Comparison of ENCODE assay signal across 8 cellular contexts in the genomic region with DNA sequence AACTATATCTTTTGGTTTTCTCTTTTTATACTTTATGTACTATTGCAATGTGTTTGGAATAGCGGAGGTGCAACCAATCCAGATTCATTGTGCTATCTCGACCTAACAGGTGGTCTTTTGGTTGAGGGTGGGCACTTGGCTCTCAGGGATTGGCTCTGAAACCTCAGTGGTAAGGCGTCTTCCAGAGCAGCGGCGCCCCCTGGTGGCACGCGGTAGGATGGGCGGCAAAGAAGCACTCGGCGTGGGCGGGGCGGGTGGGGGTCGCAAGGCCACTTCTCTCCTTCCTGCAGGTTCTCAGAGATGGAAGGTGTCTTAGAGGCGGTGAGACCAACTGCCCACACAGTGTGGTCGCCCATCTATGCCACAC. TPM values are rescaled to one million over a fixed set of nuclear protein-coding genes. Genes with fewer than 3 reads are reported as not detected.
DNase-seq lines count a peak whose midpoint lies in the region; ATAC-seq lines count a peak whose summit lies in the region.

No MANE protein-coding gene starts in this region.

- no peaks in the 10 kb centered on the region for H3K36me3 Mint-ChIP-seq in activated CD4-positive, alpha-beta memory T cell treated with anti-CD3 and anti-CD28 coated beads, Interleukin-2, amount 10 ng/mL, durations not matched to agents 7 days and 5 days (ENCODE audit: low read depth)

- DNase-seq in NCI-H510A treated with DMSO at 0.1 percent for 48 hours (lab: John Stamatoyannopoulos, UW) (peak; percentile 29), NCI-H510A (lab: John Stamatoyannopoulos, UW) (no peak), NCI-H446 (lab: John Stamatoyannopoulos, UW) (peak; percentile 35 to 70), mesendoderm (peak; percentile 72)
- peak; percentile 77 for DNase-seq in activated CD4-positive, alpha-beta memory T cell treated with anti-CD3 and anti-CD28 coated beads, Interleukin-2, amount 10 ng/mL, durations not matched to agents 7 days and 5 days
- peak; percentile 70 for DNase-seq in effector CD8-positive, alpha-beta T cell (lab: John Stamatoyannopoulos, UW)
- DNase-seq in stimulated activated CD8-positive, alpha-beta memory T cell treated with anti-CD3 and anti-CD28 coated beads, Interleukin-15, amount 100 ng/mL, for 48 hours (ENCODE audit: low read depth in 2 of 2), result peak; percentile 52 to 58

- H3K36me3 ChIP-seq in mesendoderm (ENCODE audit: control insufficient read depth, insufficient read depth, low read length), result no peaks in the 10 kb centered on the region

- H2BK5ac ChIP-seq in mesendoderm (ENCODE audit: low read length), result no peak overlapping the region

- peak overlapping the region; percentile 73 for H3K27ac Mint-ChIP-seq in activated CD4-positive, alpha-beta memory T cell treated with anti-CD3 and anti-CD28 coated beads, Interleukin-2, amount 10 ng/mL, durations not matched to agents 7 days and 5 days

- H3K27ac ChIP-seq in mesendoderm (ENCODE audit: low read depth, low read length), result no peak overlapping the region

- H3K23ac ChIP-seq in mesendoderm (ENCODE audit: low read length), result no peak overlapping the region

- H3K79me2 ChIP-seq in mesendoderm (ENCODE audit: control insufficient read depth, insufficient read depth, low read length), result no peaks in the 10 kb centered on the region

- H3K9me3 Mint-ChIP-seq in activated CD4-positive, alpha-beta memory T cell treated with anti-CD3 and anti-CD28 coated beads, Interleukin-2, amount 10 ng/mL, durations not matched to agents 7 days and 5 days, result no peaks in the 10 kb centered on the region

- no CpG with 5 or more reads among the region's 15 CpGs for WGBS in mesendoderm (ENCODE audit: extremely low coverage, insufficient coverage, low lambda C conversion rate)

- H3K4me2 ChIP-seq in mesendoderm (ENCODE audit: low read length), result peak overlapping the region; percentile 69

- no peak overlapping the region for H2AK5ac ChIP-seq in mesendoderm (ENCODE audit: low read length)

- no peaks in the 10 kb centered on the region for H3K27me3 ChIP-seq in mesendoderm (ENCODE audit: insufficient read depth, low read length, poor library complexity)

- H3K56ac ChIP-seq in mesendoderm (ENCODE audit: low read length), result no peak overlapping the region

- H3K27me3 Mint-ChIP-seq in activated CD4-positive, alpha-beta memory T cell treated with anti-CD3 and anti-CD28 coated beads, Interleukin-2, amount 10 ng/mL, durations not matched to agents 7 days and 5 days, result peaks cover 2% of the 10 kb centered on the region

- H4K8ac ChIP-seq in mesendoderm (ENCODE audit: low read depth, low read length), result no peak overlapping the region

- no peak overlapping the region for H3K4ac ChIP-seq in mesendoderm (ENCODE audit: low read depth, low read length)

- CTCF ChIA-PET in activated CD4-positive, alpha-beta memory T cell treated with anti-CD3 and anti-CD28 coated beads, Interleukin-2, amount 10 ng/mL, durations not matched to agents 7 days and 5 days (lab: Charles Lee), result interaction anchor here (0.6 to 7.9 kb wide), 60 partner anchors 8 to 1009 kb away, joined by 3 to 219 read pairs (median 4); a partner anchor contains a TSS

- H2BK120ac ChIP-seq in mesendoderm (ENCODE audit: low read depth, low read length), result no peak overlapping the region

- H3K9ac ChIP-seq in mesendoderm (ENCODE audit: low read length), result no peak overlapping the region

- H3K4me3 Mint-ChIP-seq in activated CD4-positive, alpha-beta memory T cell treated with anti-CD3 and anti-CD28 coated beads, Interleukin-2, amount 10 ng/mL, durations not matched to agents 7 days and 5 days, result peak overlapping the region; percentile 85

- H3K4me1 Mint-ChIP-seq in activated CD4-positive, alpha-beta memory T cell treated with anti-CD3 and anti-CD28 coated beads, Interleukin-2, amount 10 ng/mL, durations not matched to agents 7 days and 5 days, result peaks cover 34% of the 10 kb centered on the region

- H4K5ac ChIP-seq in mesendoderm (ENCODE audit: low read length), result no peak overlapping the region

- no peaks in the 10 kb centered on the region for H3K4me1 ChIP-seq in mesendoderm (ENCODE audit: control insufficient read depth, low read depth, low read length)

- no peak overlapping the region for H3K18ac ChIP-seq in mesendoderm (ENCODE audit: low read length)

- no peak overlapping the region for H2BK15ac ChIP-seq in mesendoderm (replicated peaks; ENCODE audit: low read depth)

- no peaks in the 10 kb centered on the region for H3K79me1 ChIP-seq in mesendoderm (ENCODE audit: low read length)

- no peak overlapping the region for H3K4me3 ChIP-seq in mesendoderm (ENCODE audit: low read length)

- POLR2A ChIA-PET in activated CD4-positive, alpha-beta memory T cell treated with anti-CD3 and anti-CD28 coated beads, Interleukin-2, amount 10 ng/mL, durations not matched to agents 7 days and 5 days (lab: Charles Lee), result interaction anchor here (1.4 to 3.1 kb wide), 4 partner anchors 54 to 60 kb away, joined by 5 to 19 read pairs (median 6); a partner anchor contains a TSS

- ATAC-seq in HG02970 (IDR thresholded peaks at IDR 0.05; ENCODE audit: low FRiP score, unreplicated experiment), result peak; percentile 45

RNA-seq across cellular contexts. Expression of a gene that starts 19.2 kb away (rescaled TPM):
- total RNA-seq in activated CD4-positive, alpha-beta memory T cell treated with anti-CD3 and anti-CD28 coated beads, Interleukin-2, amount 10 ng/mL, durations not matched to agents 7 days and 5 days, result not detected
- polyA plus RNA-seq in mesendoderm (2013, experiment 1 of 2), result not detected
- polyA plus RNA-seq in mesendoderm (2013, experiment 2 of 2), result not detected

RNA-seq across cellular contexts. Expression of a gene that starts 53.7 kb away (rescaled TPM):
- 10 to 100 TPM; 20.5 to 22.9 TPM for total RNA-seq in activated CD4-positive, alpha-beta memory T cell treated with anti-CD3 and anti-CD28 coated beads, Interleukin-2, amount 10 ng/mL, durations not matched to agents 7 days and 5 days
- polyA plus RNA-seq in mesendoderm (2013, experiment 1 of 2), result 50.1 TPM
- polyA plus RNA-seq in mesendoderm (2013, experiment 2 of 2), result 46.6 TPM
